In genomic region chr5:3339798-3340115, GRCh38 we compare ENCODE assay signal across 16 cellular contexts.
DNase-seq lines count a peak whose midpoint lies in the region; ATAC-seq and TF ChIP-seq lines count a peak whose summit lies in the region.
"Had no signal": no experiment of that assay in that cellular context is flagged by ENCODE, and none has a peak within 500 bp of the region (broad histone marks: within the 10 kb centered on the region; RNA-seq: fewer than 3 reads in every experiment).

No MANE protein-coding gene starts in this region.

- no peaks in the 10 kb centered on the region for H4K20me1 ChIP-seq in smooth muscle cell (ENCODE audit: low read depth)
- H4K20me1 ChIP-seq: BLaER1 had no signal

- no peak overlapping the region for H3K4ac ChIP-seq in neuronal stem cell (ENCODE audit: low read length)

- ATAC-seq in RWPE2 (ENCODE audit: low read depth) = no peak

- H3K23ac ChIP-seq in neuronal stem cell (ENCODE audit: low read depth, low read length, poor library complexity) = no peak overlapping the region

- H3K79me1 ChIP-seq in neuronal stem cell (ENCODE audit: low read depth, low read length) = no peaks in the 10 kb centered on the region

- H4K91ac ChIP-seq in neuronal stem cell (ENCODE audit: low read depth, low read length, poor library complexity) = no peak overlapping the region

- H3K36me3 ChIP-seq in RWPE2 (ENCODE audit: low read depth) (no peaks in the 10 kb centered on the region), neuronal stem cell (replicated peaks in 1 of 2; ENCODE audit: control insufficient read depth in 2 of 2, insufficient read depth in 2 of 2, low read length in 2 of 2) (no peaks in the 10 kb centered on the region), suprapubic skin (no peaks in the 10 kb centered on the region), smooth muscle cell (ENCODE audit: low read depth) (no peaks in the 10 kb centered on the region)
- H3K36me3 ChIP-seq: BLaER1 had no signal

- no peak overlapping the region for H3K27ac ChIP-seq in RWPE2 (ENCODE audit: poor library complexity, severe bottlenecking)
- no peak overlapping the region for H3K27ac ChIP-seq in neuronal stem cell (replicated peaks; ENCODE audit: low read length)
- peak overlapping the region; percentile 12 for H3K27ac ChIP-seq in suprapubic skin
- no peak overlapping the region for H3K27ac ChIP-seq in smooth muscle cell (ENCODE audit: low read depth)
- H3K27ac ChIP-seq: BLaER1, HL-60 had no signal

- no peak overlapping the region for H2BK120ac ChIP-seq in neuronal stem cell (ENCODE audit: low read depth, low read length)

- no peak overlapping the region for H2AK5ac ChIP-seq in neuronal stem cell (ENCODE audit: low read depth, low read length)

- H3K4me2 ChIP-seq in neuronal stem cell (ENCODE audit: insufficient read depth, low read length, poor library complexity, severe bottlenecking) (no peak overlapping the region), smooth muscle cell (no peak overlapping the region)
- H3K4me2 ChIP-seq: BLaER1 had no signal

- peaks cover 4% of the 10 kb centered on the region for H3K9me3 ChIP-seq in RWPE2 (ENCODE audit: severe bottlenecking)
- H3K9me3 ChIP-seq in neuronal stem cell (replicated peaks in 1 of 2; ENCODE audit: control insufficient read depth in 2 of 2, insufficient read depth in 1 of 2, low read depth in 1 of 2, low read length in 2 of 2) = no peaks in the 10 kb centered on the region
- H3K9me3 ChIP-seq in suprapubic skin = no peaks in the 10 kb centered on the region
- no peaks in the 10 kb centered on the region for H3K9me3 ChIP-seq in smooth muscle cell (replicated peaks; ENCODE audit: low read depth)
- H3K9me3 ChIP-seq: BLaER1 had no signal

- TF ChIP-seq EP300 in suprapubic skin (IDR thresholded peaks at IDR 0.05) = no peak

- no peak overlapping the region for H3K4me3 ChIP-seq in RWPE2 (ENCODE audit: severe bottlenecking)
- no peak overlapping the region for H3K4me3 ChIP-seq in neuronal stem cell (ENCODE audit: low read length in 2 of 2)
- H3K4me3 ChIP-seq in suprapubic skin = no peak overlapping the region
- no peak overlapping the region for H3K4me3 ChIP-seq in smooth muscle cell
- H3K4me3 ChIP-seq: BLaER1 had no signal

- peak overlapping the region; percentile 33 for H3K18ac ChIP-seq in neuronal stem cell (ENCODE audit: low read length)

- H3F3A ChIP-seq in smooth muscle cell (ENCODE audit: low read depth) = no peaks in the 10 kb centered on the region

- DNase-seq in Daoy (ENCODE audit: low read depth) (peak; percentile 52), RWPE2 (ENCODE audit: low spot score) (peak; percentile 37), neuronal stem cell (ENCODE audit: low spot score) (no peak), suprapubic skin (ENCODE audit: low spot score in 2 of 2) (no peak), activated gamma-delta T cell treated with Interleukin-2 at 50 U/mL for 16 hours (no peak), smooth muscle cell (lab: John Stamatoyannopoulos, UW; ENCODE audit: unreplicated experiment) (no peak)
- DNase-seq in activated CD4-positive, CD25-positive, alpha-beta regulatory T cell (lab: John Stamatoyannopoulos, UW) = no peak
- DNase-seq: 8988T; CD4-positive, alpha-beta memory T cell; DMS153; DMS79; GF-D8; H9; IMR-90 had no signal

- H3K9ac ChIP-seq in neuronal stem cell (ENCODE audit: low read depth, low read length, poor library complexity) (no peak overlapping the region), smooth muscle cell (ENCODE audit: low read depth) (no peak overlapping the region)
- H3K9ac ChIP-seq: BLaER1 had no signal

- no peak overlapping the region for H3K14ac ChIP-seq in neuronal stem cell (ENCODE audit: low read length)

- WGBS in neuronal stem cell (ENCODE audit: extremely low coverage in 2 of 2, insufficient read length in 2 of 2, insufficient replicate concordance in 1 of 2), 2 donors = no CpG with 5 or more reads among the region's 10 CpGs
- WGBS in suprapubic skin = 71% methylated on average over 10 of the region's 10 CpGs
- 92% methylated on average over 10 of the region's 10 CpGs for WGBS in smooth muscle cell (ENCODE audit: low lambda C conversion rate)

- no peak overlapping the region for H2BK12ac ChIP-seq in neuronal stem cell (ENCODE audit: low read length)

- H2AFZ ChIP-seq in neuronal stem cell (ENCODE audit: low read length) (no peak overlapping the region), smooth muscle cell (ENCODE audit: low read depth) (no peak overlapping the region)

- no peak overlapping the region for H4K8ac ChIP-seq in neuronal stem cell (ENCODE audit: low read depth, low read length)

- peak overlapping the region; percentile 59 for H2BK5ac ChIP-seq in neuronal stem cell (ENCODE audit: low read length)

- no peaks in the 10 kb centered on the region for H3K4me1 ChIP-seq in RWPE2 (ENCODE audit: insufficient read depth, poor library complexity, severe bottlenecking)
- H3K4me1 ChIP-seq in neuronal stem cell (ENCODE audit: control insufficient read depth in 2 of 2, insufficient read depth in 1 of 2, low read depth in 1 of 2, low read length in 2 of 2) = no peaks in the 10 kb centered on the region
- peaks cover 5% of the 10 kb centered on the region for H3K4me1 ChIP-seq in suprapubic skin
- H3K4me1 ChIP-seq in smooth muscle cell (ENCODE audit: low read depth) = no peaks in the 10 kb centered on the region

- no peak for TF ChIP-seq POLR2A in suprapubic skin (IDR thresholded peaks at IDR 0.05)

- H2BK15ac ChIP-seq in neuronal stem cell (ENCODE audit: low read length) = no peak overlapping the region

- TF ChIP-seq CTCF in RWPE2 (IDR thresholded peaks at IDR 0.05; ENCODE audit: poor library complexity, severe bottlenecking) = no peak
- no peak for TF ChIP-seq CTCF in suprapubic skin (IDR thresholded peaks at IDR 0.05)
- TF ChIP-seq CTCF in smooth muscle cell (IDR thresholded peaks at IDR 0.05; ENCODE audit: borderline replicate concordance, insufficient read depth, poor library complexity, severe bottlenecking) = no peak

- no peaks in the 10 kb centered on the region for H3K79me2 ChIP-seq in smooth muscle cell (ENCODE audit: low read depth)

- H3K27me3 ChIP-seq in RWPE2 (ENCODE audit: insufficient read depth, poor library complexity, severe bottlenecking) = no peaks in the 10 kb centered on the region
- no peaks in the 10 kb centered on the region for H3K27me3 ChIP-seq in neuronal stem cell (ENCODE audit: control insufficient read depth in 3 of 3, insufficient read depth in 3 of 3, low read depth in 1 of 3, low read length in 3 of 3)
- no peaks in the 10 kb centered on the region for H3K27me3 ChIP-seq in suprapubic skin
- H3K27me3 ChIP-seq in smooth muscle cell (ENCODE audit: low read depth) = no peaks in the 10 kb centered on the region
- H3K27me3 ChIP-seq: BLaER1 had no signal

Comparison
In these comparisons a context has a peak if more than half of its experiments do, and no peak if none do; other contexts are left out.
1. DNase-seq: peak in Daoy (single experiment) and RWPE2 (single experiment); none in neuronal stem cell (single experiment), suprapubic skin (0 of 2), activated CD4-positive, CD25-positive, alpha-beta regulatory T cell (0 of 4), activated gamma-delta T cell treated with Interleukin-2 at 50 U/mL for 16 hours (single experiment) and smooth muscle cell (single experiment).